Comparison of ENCODE assay signal across 10 cellular contexts in genomic region chr15:74096753-74097474, GRCh38. TPM values are rescaled to one million over a fixed set of nuclear protein-coding genes. Genes with fewer than 3 reads are reported as not detected.
"Had no signal": no experiment of that assay in that cellular context is flagged by ENCODE, and none has a peak within 500 bp of the region (broad histone marks: within the 10 kb centered on the region; RNA-seq: fewer than 3 reads in every experiment).

No MANE protein-coding gene starts in this region.

RNA-seq across cellular contexts. Expression of gene GOLGA6A, which starts 14.6 kb away (rescaled TPM):
- total RNA-seq: PC-3, PC-9, Right ventricle myocardium inferior, Right ventricle myocardium superior, RPMI7951, SJCRH30, SJSA1, SK-MEL-5 had no signal
- polyA plus RNA-seq: SK-N-SH had no signal

RNA-seq across cellular contexts. Expression of gene ISLR2, which starts 33.5 kb away (rescaled TPM):
- total RNA-seq: OCI-LY7, SJCRH30, SJSA1, SK-MEL-5 had no signal
